18 cellular contexts compared by ENCODE assay signal in genomic region chr22:21811982-21812381, GRCh38.
"Had no signal": no experiment of that assay in that cellular context is flagged by ENCODE, and none has a peak within 500 bp of the region (broad histone marks: within the 10 kb centered on the region; RNA-seq: fewer than 3 reads in every experiment).

No MANE protein-coding gene starts in this region.

- H3K36me3 ChIP-seq: ovary, thoracic aorta had no signal

- H3K27ac Mint-ChIP-seq: nephron progenitor cell; stimulated activated naive B cell treated with anti-CD40 and anti-IgM and Interleukin-4, amounts not matched to agents 10 μg/mL and 1 μg/mL and 100 μg/mL, for 72 hours; stimulated activated naive CD8-positive, alpha-beta T cell treated with anti-CD3 and anti-CD28 coated beads, Interleukin-15, Interleukin-2, amounts not matched to agents 100 ng/mL and 50 ng/mL, for 24 hours had no signal

- H3K27me3 Mint-ChIP-seq: central memory CD8-positive, alpha-beta T cell; stimulated activated naive B cell treated with anti-CD40 and anti-IgM and Interleukin-4, amounts not matched to agents 10 μg/mL and 1 μg/mL and 100 μg/mL, for 72 hours; stimulated activated naive CD8-positive, alpha-beta T cell treated with anti-CD3 and anti-CD28 coated beads, Interleukin-15, Interleukin-2, amounts not matched to agents 100 ng/mL and 50 ng/mL, for 24 hours had no signal

- H3K27me3 ChIP-seq: ovary, sigmoid colon, tibial nerve, upper lobe of left lung had no signal

- H3K9me3 Mint-ChIP-seq: central memory CD8-positive, alpha-beta T cell; stimulated activated naive CD8-positive, alpha-beta T cell treated with anti-CD3 and anti-CD28 coated beads, Interleukin-15, Interleukin-2, amounts not matched to agents 100 ng/mL and 50 ng/mL, for 24 hours had no signal

- H3K9me3 ChIP-seq: lower lobe of right lung, ovary, psoas muscle, sigmoid colon, thoracic aorta, tibial nerve, upper lobe of left lung had no signal

- H3K27ac ChIP-seq: coronary artery, lower lobe of right lung, ovary, psoas muscle, sigmoid colon, thoracic aorta, tibial nerve, upper lobe of left lung had no signal

- H3K4me3 ChIP-seq: coronary artery, lower lobe of right lung, ovary, psoas muscle, sigmoid colon, thoracic aorta, tibial nerve, upper lobe of left lung had no signal

- ATAC-seq: left ventricle myocardium superior; lower lobe of right lung; psoas muscle; right cardiac atrium; stimulated activated naive B cell treated with anti-CD40 and anti-IgM and Interleukin-4, amounts not matched to agents 10 μg/mL and 1 μg/mL and 100 μg/mL, for 72 hours had no signal

- H3K4me3 Mint-ChIP-seq: central memory CD8-positive, alpha-beta T cell; nephron progenitor cell; stimulated activated naive B cell treated with anti-CD40 and anti-IgM and Interleukin-4, amounts not matched to agents 10 μg/mL and 1 μg/mL and 100 μg/mL, for 72 hours; stimulated activated naive CD8-positive, alpha-beta T cell treated with anti-CD3 and anti-CD28 coated beads, Interleukin-15, Interleukin-2, amounts not matched to agents 100 ng/mL and 50 ng/mL, for 24 hours had no signal

- DNase-seq: head of caudate nucleus; islet precursor cell; left ventricle myocardium superior; lower lobe of right lung; nephron progenitor cell; occipital lobe; ovary; posterior cingulate gyrus; psoas muscle; right cardiac atrium; sigmoid colon; stimulated activated naive B cell treated with anti-CD40 and anti-IgM and Interleukin-4, amounts not matched to agents 10 μg/mL and 1 μg/mL and 100 μg/mL, for 72 hours; upper lobe of left lung had no signal
